In the genomic region with DNA sequence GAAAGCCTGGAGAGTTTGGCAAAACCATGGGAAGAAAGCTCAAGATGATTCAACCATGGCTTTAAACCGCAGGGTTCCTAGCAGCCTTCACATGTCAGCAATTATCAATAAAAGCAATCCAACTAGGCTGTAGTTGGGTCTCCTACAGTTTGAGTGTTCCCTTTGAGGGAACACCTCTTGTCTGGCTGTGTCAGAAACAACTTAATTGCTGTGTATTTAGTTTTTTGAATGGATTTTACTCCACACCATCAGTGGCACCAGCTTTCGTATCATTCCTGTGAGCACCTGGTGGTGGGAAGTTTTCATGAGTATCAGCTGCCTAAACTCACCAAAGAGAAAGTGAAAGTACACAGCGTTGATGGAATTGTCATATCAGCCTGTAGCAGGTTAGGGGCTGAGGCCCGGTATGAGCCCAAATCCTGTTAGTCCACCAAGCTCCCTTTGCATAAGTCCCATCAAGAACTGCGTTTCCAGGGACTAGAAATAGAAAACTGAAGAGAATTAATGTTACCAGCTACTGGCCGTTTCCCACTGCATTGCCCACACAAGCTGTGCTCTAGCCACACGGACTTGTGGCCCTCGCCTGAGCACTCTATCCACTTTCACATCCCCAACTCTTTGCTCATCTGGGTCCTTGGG, we compare ENCODE assay signal across 9 cellular contexts. TPM values are rescaled to one million over a fixed set of nuclear protein-coding genes. Genes with fewer than 3 reads are reported as not detected.
DNase-seq lines count a peak whose midpoint lies in the region; ATAC-seq, FAIRE-seq and TF ChIP-seq lines count a peak whose summit lies in the region.
"Had no signal": no experiment of that assay in that cellular context is flagged by ENCODE, and none has a peak within 500 bp of the region (broad histone marks: within the 10 kb centered on the region; RNA-seq: fewer than 3 reads in every experiment).

No MANE protein-coding gene starts in this region.

- TF ChIP-seq EP300 in suprapubic skin (IDR thresholded peaks at IDR 0.05), result no peak

- DNase-seq in NCI-H510A treated with DMSO at 0.1 percent for 48 hours (lab: John Stamatoyannopoulos, UW) (peak; percentile 38), NCI-H510A (lab: John Stamatoyannopoulos, UW) (no peak), NCI-H460 (ENCODE audit: extremely low read depth, low read depth) (peak; percentile 21), hepatocyte (ENCODE audit: low spot score) (no peak), suprapubic skin (ENCODE audit: low spot score in 2 of 2) (no peak), H54 (ENCODE audit: insufficient read length, low spot score) (no peak)
- peak; percentile 31 for DNase-seq in activated T-cell treated with anti-CD3 and anti-CD28 coated beads, Interleukin-2, amount 50 U/mL, for 1 hour

- H3K9me3 ChIP-seq in hepatocyte (ENCODE audit: low read depth) (no peaks in the 10 kb centered on the region), suprapubic skin (no peaks in the 10 kb centered on the region)

- H3K36me3 ChIP-seq in hepatocyte (replicated peaks; ENCODE audit: insufficient read depth, low read depth) (no peaks in the 10 kb centered on the region), suprapubic skin (no peaks in the 10 kb centered on the region)

- no peak overlapping the region for H3K4me3 ChIP-seq in hepatocyte
- H3K4me3 ChIP-seq in suprapubic skin, result peak overlapping the region; percentile 27

- no peak for TF ChIP-seq POLR2A in suprapubic skin (IDR thresholded peaks at IDR 0.05)
- no peak for TF ChIP-seq POLR2A in H54 (IDR thresholded peaks at IDR 0.05; ENCODE audit: low read depth, low read length)

- WGBS in hepatocyte (ENCODE audit: low lambda C conversion rate, missing lambda C conversion rate), result 87% methylated on average over 8 of the region's 8 CpGs
- 52% methylated on average over 8 of the region's 8 CpGs for WGBS in suprapubic skin

- H3K4me1 ChIP-seq in hepatocyte (ENCODE audit: insufficient read depth) (peaks cover 7% of the 10 kb centered on the region), suprapubic skin (peaks cover 7% of the 10 kb centered on the region)

- H4K20me1 ChIP-seq in hepatocyte (ENCODE audit: insufficient read depth, poor library complexity, severe bottlenecking), result no peaks in the 10 kb centered on the region

- H3K27ac ChIP-seq in hepatocyte (no peak overlapping the region), suprapubic skin (no peak overlapping the region)

- H3K9me2 ChIP-seq in hepatocyte (replicated peaks; ENCODE audit: insufficient read depth), result no peaks in the 10 kb centered on the region

- peak overlapping the region; percentile 41 for H3K4me2 ChIP-seq in hepatocyte

- H3K27me3 ChIP-seq in hepatocyte (no peaks in the 10 kb centered on the region), suprapubic skin (no peaks in the 10 kb centered on the region)

- no peak overlapping the region for H2AFZ ChIP-seq in hepatocyte

- no peak for FAIRE-seq in H54 (lab: Jason Lieb, UNC)

- H3K79me2 ChIP-seq in hepatocyte, result no peaks in the 10 kb centered on the region

- no peak for TF ChIP-seq CTCF in hepatocyte (IDR thresholded peaks at IDR 0.05; ENCODE audit: poor library complexity)
- no peak for TF ChIP-seq CTCF in suprapubic skin (IDR thresholded peaks at IDR 0.05)

- ATAC-seq in HG02623 (IDR thresholded peaks at IDR 0.05; ENCODE audit: unreplicated experiment), result peak; percentile 61

RNA-seq across cellular contexts. Expression of a gene that starts 10.9 kb away (rescaled TPM):
- not detected in 2 replicates for total RNA-seq in NCI-H460 (2014; rRNA removed; shearing (Covaris generic))
- not detected in 2 replicates for polyA plus RNA-seq in NCI-H460 (2014; cell fraction: nucleus; rRNA removed)
- not detected in 2 replicates for total RNA-seq in hepatocyte
- polyA plus RNA-seq in hepatocyte, result not detected in 2 replicates
- not detected for total RNA-seq in suprapubic skin
- total RNA-seq: temporal lobe had no signal

RNA-seq across cellular contexts. Expression of a gene that starts 16.9 kb away (rescaled TPM):
- not detected in 2 replicates for total RNA-seq in NCI-H460 (2014; rRNA removed; shearing (Covaris generic))
- not detected in 2 replicates for polyA plus RNA-seq in NCI-H460 (2014; cell fraction: nucleus; rRNA removed)
- not detected in 2 replicates for total RNA-seq in hepatocyte
- polyA plus RNA-seq in hepatocyte, result not detected in 2 replicates
- not detected for total RNA-seq in suprapubic skin
- total RNA-seq: temporal lobe had no signal

Comparison
In these comparisons a context has a peak if more than half of its experiments do, and no peak if none do; other contexts are left out.
1. DNase-seq: peak in NCI-H510A treated with DMSO at 0.1 percent for 48 hours (single experiment), NCI-H460 (single experiment) and activated T-cell treated with anti-CD3 and anti-CD28 coated beads, Interleukin-2, amount 50 U/mL, for 1 hour (single experiment); none in NCI-H510A (single experiment), hepatocyte (single experiment), suprapubic skin (0 of 2) and H54 (single experiment).